21 cellular contexts compared by ENCODE assay signal in the genomic region with DNA sequence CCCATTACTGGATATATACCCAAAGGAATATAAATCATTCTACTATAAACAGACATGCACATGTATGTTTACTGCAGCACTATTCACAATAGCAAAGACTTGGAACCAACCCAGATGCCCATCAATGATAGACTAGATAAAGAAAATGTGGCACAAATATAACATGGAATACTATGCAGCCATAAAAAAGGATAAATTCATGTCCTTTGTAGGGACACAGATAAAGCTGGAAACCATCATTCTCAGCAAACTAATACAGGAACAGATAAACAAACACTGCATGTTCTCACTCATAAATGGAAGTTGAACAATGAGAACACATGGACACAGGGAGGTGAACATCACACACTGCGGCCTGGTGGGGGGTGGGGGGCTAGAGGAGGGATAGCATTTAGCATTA. TPM values are rescaled to one million over a fixed set of nuclear protein-coding genes. Genes with fewer than 3 reads are reported as not detected.
"Had no signal": no experiment of that assay in that cellular context is flagged by ENCODE, and none has a peak within 500 bp of the region (broad histone marks: within the 10 kb centered on the region; RNA-seq: fewer than 3 reads in every experiment).

No MANE protein-coding gene starts in this region.

RNA-seq across cellular contexts. Expression of gene CAPZA3, which starts 28.6 kb away (rescaled TPM):
- total RNA-seq: activated naive CD4-positive, alpha-beta T cell treated with anti-CD3 and anti-CD28 coated beads for 36 hours; activated naive CD4-positive, alpha-beta T cell treated with anti-CD3 and anti-CD28 coated beads, Interleukin-2, amount 50 U/mL, for 72 hours; activated naive CD8-positive, alpha-beta T cell treated with anti-CD3 and anti-CD28 coated beads for 36 hours; activated naive CD8-positive, alpha-beta T cell treated with anti-CD3 and anti-CD28 coated beads, Interleukin-2, amount 10 ng/mL, durations not matched to agents 7 days and 5 days; activated T-cell treated with anti-CD3 and anti-CD28 coated beads, Interleukin-2, amount 50 U/mL, for 4 hours; activated T-cell treated with anti-CD3 and anti-CD28 coated beads, Interleukin-2, amount 50 U/mL, for 72 hours; activated T-helper 1 cell treated with anti-CD3 and anti-CD28 coated beads, Interleukin-12 subunit alpha, Interleukin-12 subunit beta, Interleukin-2, Interleukin-4 antibody, amounts not matched to agents 30 ng/mL and 10 ng/mL and 1 ng/mL, durations not matched to agents 14 hours and 24 hours and 36 hours; activated T-helper 17 cell treated with anti-CD3 and anti-CD28 coated beads, Interleukin-2, amount 50 U/mL, for 72 hours; activated T-helper 2 cell treated with anti-CD3 and anti-CD28 coated beads, Interferon-gamma antibody, Interleukin-2, Interleukin-4, amounts not matched to agents 10 μg/mL and 5 μg/mL and 100 μg/mL, durations not matched to agents 14 hours and 24 hours and 36 hours; adrenal gland; aorta; ascending aorta; astrocyte; body of pancreas; bronchial epithelial cell; cardiac muscle cell; cardiac septum; cerebellum; chondrocyte had no signal
- polyA plus RNA-seq: adipose tissue, aorta, cardiac muscle cell had no signal

RNA-seq across cellular contexts. Expression of gene PLCZ1, which starts 28.7 kb away (rescaled TPM):
- total RNA-seq: activated naive CD4-positive, alpha-beta T cell treated with anti-CD3 and anti-CD28 coated beads for 36 hours; activated naive CD4-positive, alpha-beta T cell treated with anti-CD3 and anti-CD28 coated beads, Interleukin-2, amount 50 U/mL, for 72 hours; activated naive CD8-positive, alpha-beta T cell treated with anti-CD3 and anti-CD28 coated beads for 36 hours; activated naive CD8-positive, alpha-beta T cell treated with anti-CD3 and anti-CD28 coated beads, Interleukin-2, amount 10 ng/mL, durations not matched to agents 7 days and 5 days; activated T-cell treated with anti-CD3 and anti-CD28 coated beads, Interleukin-2, amount 50 U/mL, for 4 hours; activated T-cell treated with anti-CD3 and anti-CD28 coated beads, Interleukin-2, amount 50 U/mL, for 72 hours; activated T-helper 1 cell treated with anti-CD3 and anti-CD28 coated beads, Interleukin-12 subunit alpha, Interleukin-12 subunit beta, Interleukin-2, Interleukin-4 antibody, amounts not matched to agents 30 ng/mL and 10 ng/mL and 1 ng/mL, durations not matched to agents 14 hours and 24 hours and 36 hours; activated T-helper 17 cell treated with anti-CD3 and anti-CD28 coated beads, Interleukin-2, amount 50 U/mL, for 72 hours; activated T-helper 2 cell treated with anti-CD3 and anti-CD28 coated beads, Interferon-gamma antibody, Interleukin-2, Interleukin-4, amounts not matched to agents 10 μg/mL and 5 μg/mL and 100 μg/mL, durations not matched to agents 14 hours and 24 hours and 36 hours; adrenal gland; ascending aorta; astrocyte; body of pancreas; breast epithelium; bronchial epithelial cell; cardiac muscle cell; cardiac septum; chondrocyte had no signal
- polyA plus RNA-seq: adipose tissue, adrenal gland, aorta, cardiac muscle cell had no signal
